ENCODE assay signal across 27 cellular contexts in the genomic region with DNA sequence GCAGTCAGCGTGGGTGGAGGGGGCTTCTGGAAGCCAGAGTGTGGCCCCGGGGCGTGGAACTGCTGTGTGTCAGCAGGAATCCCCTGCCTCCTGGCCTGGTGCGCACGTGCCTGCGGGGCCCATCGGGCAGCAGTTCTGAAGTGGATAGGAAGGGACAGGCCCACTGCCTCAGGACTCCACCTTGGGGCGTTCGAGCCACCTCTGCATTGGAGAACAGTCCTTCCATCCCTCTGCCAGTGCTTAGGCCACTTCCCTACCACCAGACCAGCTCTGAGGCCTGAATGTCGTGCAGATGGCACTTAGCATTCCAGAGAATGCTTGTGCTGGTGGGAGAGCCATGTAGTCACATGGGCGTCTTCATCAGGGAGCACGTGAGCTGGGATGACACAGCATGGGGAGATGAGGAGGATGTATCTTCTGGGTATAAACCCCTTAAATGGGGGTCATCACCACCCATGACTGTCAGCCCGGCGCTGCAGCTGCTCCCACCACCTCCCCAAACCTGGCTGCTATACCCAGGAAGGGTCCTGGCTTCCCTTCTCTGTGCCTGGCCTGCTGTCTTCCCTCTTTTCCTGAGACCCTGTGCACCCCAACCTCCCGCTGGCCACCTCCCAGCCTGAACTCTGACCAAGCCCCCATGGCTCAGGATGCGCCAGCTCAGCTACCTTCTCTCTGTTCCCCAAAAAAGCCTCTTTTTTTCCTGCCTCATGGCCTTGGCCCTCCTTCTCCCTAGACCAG. TPM values are rescaled to one million over a fixed set of nuclear protein-coding genes. Genes with fewer than 3 reads are reported as not detected.
A peak's percentile ranks its signal among the peaks of the same experiment; 100 is the strongest.
DNase-seq lines count a peak whose midpoint lies in the region; ATAC-seq and TF ChIP-seq lines count a peak whose summit lies in the region.
"Had no signal": no experiment of that assay in that cellular context is flagged by ENCODE, and none has a peak within 500 bp of the region (broad histone marks: within the 10 kb centered on the region; RNA-seq: fewer than 3 reads in every experiment).

No MANE protein-coding gene starts in this region.

- H3K4me3 ChIP-seq in CD4-positive, CD25-positive, alpha-beta regulatory T cell (ENCODE audit: low read depth, low read length): no peak overlapping the region
- H3K4me3 ChIP-seq in GM23338: no peak overlapping the region
- H3K4me3 ChIP-seq in endodermal cell (ENCODE audit: low read length): no peak overlapping the region
- no peak overlapping the region for H3K4me3 ChIP-seq in PC-9
- H3K4me3 ChIP-seq: breast epithelium had no signal

- H3K4me3 Mint-ChIP-seq in CD4-positive, CD25-positive, alpha-beta regulatory T cell: no peak overlapping the region
- no peak overlapping the region; the same call in 2 of the 3 replicates for H3K4me3 Mint-ChIP-seq in GM23338
- H3K4me3 Mint-ChIP-seq in endodermal cell: no peak overlapping the region
- H3K4me3 Mint-ChIP-seq: activated T-helper 17 cell treated with anti-CD3 and anti-CD28 coated beads, Interleukin-2, amount 50 U/mL, for 72 hours had no signal

- no peak for DNase-seq in CD4-positive, CD25-positive, alpha-beta regulatory T cell
- DNase-seq in GM23338 (ENCODE audit: low spot score) (no peak), endodermal cell (no peak), posterior vena cava (ENCODE audit: low spot score) (peak; percentile 65), AG08396 (ENCODE audit: low spot score) (no peak), PC-9 (no peak)
- DNase-seq: activated CD8-positive, alpha-beta memory T cell treated with anti-CD3 and anti-CD28 coated beads for 24 hours; C1 segment of cervical spinal cord; DMS79 treated with DMSO at 0.1 percent for 48 hours; GOT3; MV-4-11; NCI-H2029; NCI-H446 treated with DMSO at 0.1 percent for 48 hours; stimulated activated CD4-positive, alpha-beta T cell treated with anti-CD3 and anti-CD28 coated beads, Interleukin-1b, Interleukin-23, amount 100 ng/mL, for 48 hours had no signal

- peaks cover 24% of the 10 kb centered on the region for H4K20me1 ChIP-seq in GM23338 (replicated peaks; ENCODE audit: insufficient read depth)
- H4K20me1 ChIP-seq in PC-9 (ENCODE audit: insufficient read depth): peaks cover 38% of the 10 kb centered on the region

- no peaks in the 10 kb centered on the region for H3K27me3 Mint-ChIP-seq in CD4-positive, CD25-positive, alpha-beta regulatory T cell
- H3K27me3 Mint-ChIP-seq in GM23338 (ENCODE audit: insufficient read depth, low read depth, poor library complexity): peaks cover 5% of the 10 kb centered on the region
- no peaks in the 10 kb centered on the region for H3K27me3 Mint-ChIP-seq in endodermal cell (ENCODE audit: insufficient read depth)
- H3K27me3 Mint-ChIP-seq: activated T-helper 17 cell treated with anti-CD3 and anti-CD28 coated beads, Interleukin-2, amount 50 U/mL, for 72 hours had no signal

- no peak for ATAC-seq in CD4-positive, CD25-positive, alpha-beta regulatory T cell (ENCODE audit: low read depth in 2 of 2)
- ATAC-seq in GM23338: no peak
- ATAC-seq in HG03095 (IDR thresholded peaks at IDR 0.05; ENCODE audit: unreplicated experiment): no peak
- ATAC-seq: activated T-helper 17 cell treated with anti-CD3 and anti-CD28 coated beads, Interleukin-2, amount 50 U/mL, for 72 hours; Right ventricle myocardium inferior had no signal

- no peaks in the 10 kb centered on the region for H3K9me2 ChIP-seq in GM23338 (ENCODE audit: insufficient read depth)
- H3K9me2 ChIP-seq in PC-9 (ENCODE audit: insufficient read depth): no peaks in the 10 kb centered on the region

- CTCF ChIA-PET in PC-9 (lab: Charles Lee): interaction anchor here (0.7 kb wide), 1 partner anchor 890 kb away, joined by 6 read pairs; no protein-coding TSS in a partner anchor

- H3K9me3 ChIP-seq in CD4-positive, CD25-positive, alpha-beta regulatory T cell (ENCODE audit: control insufficient read depth in 2 of 2, low read length in 2 of 2): no peaks in the 10 kb centered on the region
- H3K9me3 ChIP-seq in endodermal cell (ENCODE audit: control insufficient read depth, low read length) (no peaks in the 10 kb centered on the region), PC-9 (ENCODE audit: insufficient read depth, low read depth) (no peaks in the 10 kb centered on the region)
- H3K9me3 ChIP-seq: breast epithelium had no signal

- BruUV-seq in PC-9 (replicated peaks; lab: Mats Ljungman, UMichigan): no TSS peak

- peaks cover 4 to 35% (median 22%) of the 10 kb centered on the region in 4 donors for H3K4me1 Mint-ChIP-seq in CD4-positive, CD25-positive, alpha-beta regulatory T cell
- H3K4me1 Mint-ChIP-seq in GM23338 (no peaks in the 10 kb centered on the region; the same call in 2 of the 3 replicates), endodermal cell (no peaks in the 10 kb centered on the region)

- H3K4me1 ChIP-seq in CD4-positive, CD25-positive, alpha-beta regulatory T cell (ENCODE audit: control insufficient read depth, insufficient read depth, low read length, poor library complexity, severe bottlenecking): peaks cover 5% of the 10 kb centered on the region
- H3K4me1 ChIP-seq in GM23338 (ENCODE audit: insufficient read depth) (no peaks in the 10 kb centered on the region), endodermal cell (ENCODE audit: control insufficient read depth, insufficient read depth, low read length) (no peaks in the 10 kb centered on the region), PC-9 (replicated peaks; ENCODE audit: insufficient read depth) (no peaks in the 10 kb centered on the region)
- H3K4me1 ChIP-seq: breast epithelium had no signal

- H3K9me3 Mint-ChIP-seq in CD4-positive, CD25-positive, alpha-beta regulatory T cell: no peaks in the 10 kb centered on the region
- no peaks in the 10 kb centered on the region for H3K9me3 Mint-ChIP-seq in GM23338
- H3K9me3 Mint-ChIP-seq in endodermal cell: no peaks in the 10 kb centered on the region
- H3K9me3 Mint-ChIP-seq: activated T-helper 17 cell treated with anti-CD3 and anti-CD28 coated beads, Interleukin-2, amount 50 U/mL, for 72 hours had no signal

- WGBS in endodermal cell (ENCODE audit: insufficient coverage in 1 of 2, insufficient read length in 1 of 2), 2 experiments: 88 to 99% methylated on average over 13 to 16 of the region's 16 CpGs

- H3K36me3 Mint-ChIP-seq in CD4-positive, CD25-positive, alpha-beta regulatory T cell: peaks cover 37% of the 10 kb centered on the region
- peaks cover 60% of the 10 kb centered on the region for H3K36me3 Mint-ChIP-seq in GM23338 (ENCODE audit: low read depth)
- peaks cover 54% of the 10 kb centered on the region for H3K36me3 Mint-ChIP-seq in endodermal cell (ENCODE audit: low read depth)

- no peak overlapping the region for H3K4me2 ChIP-seq in GM23338
- no peak overlapping the region for H3K4me2 ChIP-seq in PC-9

- H3K27ac ChIP-seq in CD4-positive, CD25-positive, alpha-beta regulatory T cell (ENCODE audit: insufficient read depth, low read length, poor library complexity, severe bottlenecking): no peak overlapping the region
- H3K27ac ChIP-seq in GM23338 (ENCODE audit: low read depth): no peak overlapping the region
- no peak overlapping the region for H3K27ac ChIP-seq in endodermal cell (ENCODE audit: low read depth, low read length)
- no peak overlapping the region for H3K27ac ChIP-seq in PC-9
- H3K27ac ChIP-seq: breast epithelium, HL-60, VCaP had no signal

- H3K36me3 ChIP-seq in CD4-positive, CD25-positive, alpha-beta regulatory T cell (ENCODE audit: control insufficient read depth, insufficient read depth, low read length): peaks cover 28% of the 10 kb centered on the region
- H3K36me3 ChIP-seq in GM23338 (ENCODE audit: insufficient read depth) (peaks cover 6% of the 10 kb centered on the region; the same call in 1 of the 2 replicates), endodermal cell (ENCODE audit: control insufficient read depth, insufficient read depth, low read length) (peaks cover 57% of the 10 kb centered on the region), PC-9 (ENCODE audit: low read depth) (peaks cover 25% of the 10 kb centered on the region; the same call in 1 of the 2 replicates)
- H3K36me3 ChIP-seq: breast epithelium had no signal

- no peak overlapping the region for H3K9ac ChIP-seq in endodermal cell (ENCODE audit: extremely low read depth, low read length, poor library complexity, severe bottlenecking)

- no peak overlapping the region for H2AFZ ChIP-seq in GM23338
- H2AFZ ChIP-seq in PC-9: no peak overlapping the region

- no peaks in the 10 kb centered on the region for H3F3A ChIP-seq in GM23338 (replicated peaks; ENCODE audit: low read depth)
- H3F3A ChIP-seq in PC-9 (ENCODE audit: insufficient read depth, low read depth): 0 out of 2 replicates have a peak, but pooled peaks cover 4% of the 10 kb centered on the region

- TF ChIP-seq CTCF in GM23338 (conservative IDR thresholded peaks at IDR 0.05; ENCODE audit: low read depth in 2 of 2): no peak
- no peak for TF ChIP-seq CTCF in endodermal cell (conservative IDR thresholded peaks at IDR 0.05)
- no peak for TF ChIP-seq CTCF in PC-9 (conservative IDR thresholded peaks at IDR 0.05)

- H3K79me2 ChIP-seq in GM23338 (replicated peaks; ENCODE audit: insufficient read depth): peaks cover 91% of the 10 kb centered on the region
- peaks cover 78% of the 10 kb centered on the region for H3K79me2 ChIP-seq in PC-9 (ENCODE audit: low read depth)

- no peaks in the 10 kb centered on the region for H3K27me3 ChIP-seq in CD4-positive, CD25-positive, alpha-beta regulatory T cell (ENCODE audit: control insufficient read depth, insufficient read depth, low read length)
- H3K27me3 ChIP-seq in GM23338 (ENCODE audit: insufficient read depth): no peaks in the 10 kb centered on the region
- H3K27me3 ChIP-seq in endodermal cell (ENCODE audit: control insufficient read depth, insufficient read depth, low read length, poor library complexity, severe bottlenecking): no peaks in the 10 kb centered on the region
- H3K27me3 ChIP-seq in PC-9 (ENCODE audit: insufficient read depth, low read depth): no peaks in the 10 kb centered on the region
- H3K27me3 ChIP-seq: breast epithelium had no signal

- H3K27ac Mint-ChIP-seq in CD4-positive, CD25-positive, alpha-beta regulatory T cell: peak overlapping the region in 2 of 3 donors; percentile 65 to 76
- H3K27ac Mint-ChIP-seq in GM23338 (peak overlapping the region; percentile 52; the same call in 1 of the 2 replicates), endodermal cell (peak overlapping the region; percentile 39)

- intact Hi-C loops in posterior vena cava (cut with DNase I): no loop called here
- intact Hi-C loops in PC-9 (cut with micrococcal nuclease; ENCODE audit: unreplicated experiment): no loop called here

- POLR2A ChIA-PET in PC-9 (lab: Charles Lee; ENCODE audit: unreplicated experiment): no interaction called here

RNA-seq across cellular contexts. Expression of a gene that starts 9.7 kb away (rescaled TPM):
- total RNA-seq in CD4-positive, CD25-positive, alpha-beta regulatory T cell: 36.6 TPM
- polyA plus RNA-seq in CD4-positive, CD25-positive, alpha-beta regulatory T cell: 1 to 10 TPM; 1.0 to 3.9 (median 2.3) TPM
- 115 and 131 TPM in 2 replicates for total RNA-seq in GM23338 (2014; rRNA removed; shearing (Covaris generic))
- polyA plus RNA-seq in GM23338 (2016; fragmentation: Nextera tagmentation; extraction: Ambion mirVana): 35.6 and 41.3 TPM in 2 replicates
- total RNA-seq in endodermal cell (100 to 1,000 TPM in 1 of 2 donors, 10 to 100 TPM in 1; 58.1 to 115 TPM), posterior vena cava (10 to 100 TPM; 11.8 to 22.4 TPM), PC-9 (2021) (122 and 154 TPM in 2 replicates)
- 83.6 TPM for polyA plus RNA-seq in endodermal cell (2013, experiment 1 of 2)
- polyA plus RNA-seq in endodermal cell (2013, experiment 2 of 2): 83.0 TPM

RNA-seq across cellular contexts. Expression of a gene that starts 56.5 kb away (rescaled TPM):
- not detected for total RNA-seq in CD4-positive, CD25-positive, alpha-beta regulatory T cell
- not detected for polyA plus RNA-seq in CD4-positive, CD25-positive, alpha-beta regulatory T cell
- total RNA-seq in GM23338 (2014; rRNA removed; shearing (Covaris generic)): not detected in 2 replicates
- polyA plus RNA-seq in GM23338 (2016; fragmentation: Nextera tagmentation; extraction: Ambion mirVana): not detected in 2 replicates
- total RNA-seq in endodermal cell (not detected), posterior vena cava (not detected), PC-9 (2021) (not detected in 2 replicates)
- not detected for polyA plus RNA-seq in endodermal cell (2013, experiment 1 of 2)
- polyA plus RNA-seq in endodermal cell (2013, experiment 2 of 2): not detected
- total RNA-seq: activated T-helper 17 cell treated with anti-CD3 and anti-CD28 coated beads, Interleukin-2, amount 50 U/mL, for 72 hours; breast epithelium; dermis microvascular lymphatic vessel endothelial cell; epithelial cell of proximal tubule; glomerular endothelial cell; liver; osteocyte; Right ventricle myocardium inferior; T-helper 1 cell treated with Interleukin-12 subunit alpha and Interleukin-12 subunit beta and Interleukin-4 antibody, amounts not matched to agents 30 ng/mL and 1 ng/mL, for 36 hours had no signal
- polyA plus RNA-seq: adipose tissue, liver had no signal
